21 cellular contexts compared by ENCODE assay signal in the genomic region with DNA sequence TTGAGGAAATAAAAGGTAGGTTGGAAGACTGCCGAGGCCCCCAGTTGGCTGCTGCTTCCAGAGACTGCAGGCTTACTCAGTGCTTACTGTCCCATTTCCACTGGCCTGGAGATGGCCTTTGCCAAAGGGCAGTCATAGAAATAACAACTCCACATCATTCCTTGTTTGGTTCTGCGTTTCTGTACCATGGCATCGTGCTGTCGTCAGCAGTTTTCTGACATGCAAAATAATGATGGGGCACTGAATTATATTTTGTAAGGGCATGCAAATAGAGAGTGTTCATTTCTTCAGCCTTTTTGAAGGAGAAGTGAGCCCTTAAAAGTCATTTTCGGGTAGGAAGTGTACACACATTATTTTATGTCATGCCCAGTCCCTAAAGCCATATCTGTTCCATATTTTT.
DNase-seq lines count a peak whose midpoint lies in the region; ATAC-seq, FAIRE-seq and TF ChIP-seq lines count a peak whose summit lies in the region.
"Had no signal": no experiment of that assay in that cellular context is flagged by ENCODE, and none has a peak within 500 bp of the region (broad histone marks: within the 10 kb centered on the region; RNA-seq: fewer than 3 reads in every experiment).

No MANE protein-coding gene starts in this region.

- no peak for TF ChIP-seq EP300 in K562 (IDR thresholded peaks at IDR 0.05; ENCODE audit: low read length)

- H3K18ac ChIP-seq in mesendoderm (ENCODE audit: low read length): peak overlapping the region; percentile 47

- H3K27ac ChIP-seq in K562 (ENCODE audit: extremely low read depth, low read depth, low read length): no peak overlapping the region
- no peak overlapping the region for H3K27ac ChIP-seq in mesendoderm (ENCODE audit: low read depth, low read length)
- peak overlapping the region; percentile 9 for H3K27ac ChIP-seq in temporal lobe (ENCODE audit: low read depth, low read length)
- no peak overlapping the region for H3K27ac ChIP-seq in left lung
- H3K27ac ChIP-seq: BLaER1, C4-2B, GM23248 had no signal

- WGBS in K562 (ENCODE audit: insufficient coverage, low coverage, missing lambda C conversion rate): 0% methylated on average over 5 of the region's 5 CpGs
- no CpG with 5 or more reads among the region's 5 CpGs for WGBS in mesendoderm (ENCODE audit: extremely low coverage, insufficient coverage, low lambda C conversion rate)

- no peak for TF ChIP-seq CTCF in K562 (IDR thresholded peaks at IDR 0.05 in 2 of 3, conservative IDR thresholded peaks at IDR 0.05 in 1 of 3; ENCODE audit: insufficient read depth in 2 of 3, low read depth in 1 of 3, low read length in 3 of 3)
- TF ChIP-seq CTCF in left lung (IDR thresholded peaks at IDR 0.05): no peak

- peak overlapping the region; percentile 39 for H3K4ac ChIP-seq in mesendoderm (ENCODE audit: low read depth, low read length)

- H3K9me3 ChIP-seq in K562 (replicated peaks; ENCODE audit: control insufficient read depth, insufficient read depth, low read depth, low read length) (no peaks in the 10 kb centered on the region), left lung (no peaks in the 10 kb centered on the region)
- H3K9me3 ChIP-seq: BLaER1, Caco-2 had no signal

- H3K4me1 ChIP-seq in K562 (replicated peaks in 1 of 2; ENCODE audit: control insufficient read depth in 2 of 2, insufficient read depth in 2 of 2, low read length in 2 of 2): no peaks in the 10 kb centered on the region
- H3K4me1 ChIP-seq in mesendoderm (ENCODE audit: control insufficient read depth, low read depth, low read length): peaks cover 2% of the 10 kb centered on the region
- H3K4me1 ChIP-seq in left lung: no peaks in the 10 kb centered on the region
- H3K4me1 ChIP-seq: BLaER1, Caco-2 had no signal

- no peak for TF ChIP-seq POLR2A in K562 (conservative IDR thresholded peaks at IDR 0.05)

- no peak overlapping the region for H2BK120ac ChIP-seq in mesendoderm (ENCODE audit: low read depth, low read length)

- intact Hi-C loops in K562 (cut with micrococcal nuclease) (no loop called here), left lung (cut with DNase I) (no loop called here)

- no peak overlapping the region for H3K23ac ChIP-seq in mesendoderm (ENCODE audit: low read length)

- no peak for TF ChIP-seq RAD21 in K562 (CRISPR knock-in tag; conservative IDR thresholded peaks at IDR 0.05 in 1 of 2, IDR thresholded peaks at IDR 0.05 in 1 of 2)

- H3K27me3 ChIP-seq in K562 (ENCODE audit: control insufficient read depth in 2 of 2, insufficient read depth in 2 of 2, low read length in 2 of 2): peaks cover 4 to 20% of the 10 kb centered on the region in 2 experiments; a peak in 4 of 5 replicates
- no peaks in the 10 kb centered on the region for H3K27me3 ChIP-seq in mesendoderm (ENCODE audit: insufficient read depth, low read length, poor library complexity)
- H3K27me3 ChIP-seq in left lung: no peaks in the 10 kb centered on the region
- H3K27me3 ChIP-seq: BLaER1 had no signal

- CTCF ChIA-PET in K562 (lab: Yijun Ruan, JAX; ENCODE audit: low intra/inter-chr PET ratio): no interaction called here

- BruUV-seq in K562 (replicated peaks; lab: Mats Ljungman, UMichigan): no TSS peak

- H3K36me3 ChIP-seq in K562 (ENCODE audit: control insufficient read depth, insufficient read depth, low read length) (no peaks in the 10 kb centered on the region), mesendoderm (ENCODE audit: control insufficient read depth, insufficient read depth, low read length) (no peaks in the 10 kb centered on the region), left lung (no peaks in the 10 kb centered on the region)
- H3K36me3 ChIP-seq: BLaER1 had no signal

- H3K4me2 ChIP-seq in K562 (ENCODE audit: insufficient read depth, low read length) (no peak overlapping the region), mesendoderm (ENCODE audit: low read length) (no peak overlapping the region)
- H3K4me2 ChIP-seq: BLaER1 had no signal

- peak; percentile 52 for DNase-seq in G401 (ENCODE audit: low spot score)
- DNase-seq in K562 (ENCODE audit: extremely low read depth in 1 of 4, low spot score in 3 of 4): no peak
- DNase-seq in mesendoderm: no peak
- no peak for DNase-seq in left lung
- DNase-seq in left lobe of liver (ENCODE audit: low spot score): no peak
- no peak for DNase-seq in NCI-H510A (lab: John Stamatoyannopoulos, UW)
- DNase-seq: Caco-2; CD4-positive, CD25-positive, alpha-beta regulatory T cell; CD8-positive, alpha-beta T cell; DMS153; DND-41; GDM1; GM23248; H7; HCEC 1CT had no signal

- H3K79me2 ChIP-seq in K562 (ENCODE audit: control insufficient read depth, insufficient read depth, low read length) (no peaks in the 10 kb centered on the region), mesendoderm (ENCODE audit: control insufficient read depth, insufficient read depth, low read length) (no peaks in the 10 kb centered on the region)

- H2BK5ac ChIP-seq in mesendoderm (ENCODE audit: low read length): no peak overlapping the region

- H4K20me1 ChIP-seq in K562 (replicated peaks; ENCODE audit: control insufficient read depth, insufficient read depth, low read length): no peaks in the 10 kb centered on the region
- H4K20me1 ChIP-seq: BLaER1 had no signal

- H2AK5ac ChIP-seq in mesendoderm (ENCODE audit: low read length): no peak overlapping the region

- no peaks in the 10 kb centered on the region for H3K79me1 ChIP-seq in mesendoderm (ENCODE audit: low read length)

- H2BK15ac ChIP-seq in mesendoderm (replicated peaks; ENCODE audit: low read depth): no peak overlapping the region

- FAIRE-seq in K562 (lab: Jason Lieb, UNC): no peak
- FAIRE-seq: GM12878, GM19239, H1 had no signal

- no peak overlapping the region for H4K5ac ChIP-seq in mesendoderm (ENCODE audit: low read length)

- no peak overlapping the region for H3K56ac ChIP-seq in mesendoderm (ENCODE audit: low read length)

- H3K9ac ChIP-seq in K562 (ENCODE audit: insufficient read depth in 1 of 2, low read depth in 2 of 2, low read length in 2 of 2): no peak overlapping the region
- H3K9ac ChIP-seq in mesendoderm (ENCODE audit: low read length): no peak overlapping the region
- H3K9ac ChIP-seq: BLaER1, GM23248 had no signal

- H3K9me1 ChIP-seq in K562 (ENCODE audit: control insufficient read depth, insufficient read depth, low read length): no peaks in the 10 kb centered on the region

- H3K4me3 ChIP-seq in K562 (no peak overlapping the region), mesendoderm (ENCODE audit: low read length) (no peak overlapping the region), left lung (no peak overlapping the region)
- H3K4me3 ChIP-seq: BLaER1, GM12878, GM23248 had no signal

- in situ Hi-C loops in G401 (cut with HindIII; ENCODE audit: low sequenced_read_pairs) (no loop called here), K562 (cut with MboI) (no loop called here)

- H2AFZ ChIP-seq in K562 (ENCODE audit: low read depth, low read length): no peak overlapping the region
- H2AFZ ChIP-seq: GM23248 had no signal

- POLR2A ChIA-PET in K562 (lab: Yijun Ruan, JAX): no interaction called here

- no peak overlapping the region for H4K8ac ChIP-seq in mesendoderm (ENCODE audit: low read depth, low read length)

- ATAC-seq in K562: no peak
- ATAC-seq in left lung: no peak
- no peak for ATAC-seq in left lobe of liver
- ATAC-seq: CD8-positive, alpha-beta T cell; GM12878 had no signal

TF ChIP-seq in K562, 482 proteins besides CTCF, POLR2A, EP300 and RAD21:
- TF ChIP-seq MAFK (IDR thresholded peaks at IDR 0.05; ENCODE audit: low read length) (peak; percentile 53; the same call in 1 of the 2 replicates), MAFF (IDR thresholded peaks at IDR 0.05; ENCODE audit: low read length) (peak; percentile 29; the same call in 1 of the 2 replicates), L3MBTL2 (IDR thresholded peaks at IDR 0.05) (no peak), C11orf30 (IDR thresholded peaks at IDR 0.05; ENCODE audit: low read depth) (peak; percentile 15; the same call in 1 of the 2 replicates)
